1 cellular context compared by ENCODE assay signal in genomic region chr5:147750065-147750464, GRCh38.
TF ChIP-seq lines count a peak whose summit lies in the region.

No MANE protein-coding gene starts in this region.

TF ChIP-seq in H1, 55 proteins besides CTCF, POLR2A, EP300 and RAD21:
- TF ChIP-seq POLR2AphosphoS5 (IDR thresholded peaks at IDR 0.05; ENCODE audit: low read depth, low read length) (0 out of 2 replicates have a peak, but pooled peaks have one; percentile 22), TCF12 (IDR thresholded peaks at IDR 0.05; ENCODE audit: low read depth, low read length) (0 out of 2 replicates have a peak, but pooled peaks have one; percentile 42), CEBPB (IDR thresholded peaks at IDR 0.05; ENCODE audit: low read depth, low read length) (0 out of 2 replicates have a peak, but pooled peaks have one; percentile 51), SP2 (IDR thresholded peaks at IDR 0.05; ENCODE audit: low read length) (no peak), MAX (IDR thresholded peaks at IDR 0.05) (peak; percentile 51; the same call in 1 of the 2 replicates), YY1 (IDR thresholded peaks at IDR 0.05; ENCODE audit: low read depth, low read length) (peak; percentile 94), ASH2L (IDR thresholded peaks at IDR 0.05; ENCODE audit: low read length) (no peak), BCL11A (IDR thresholded peaks at IDR 0.05; ENCODE audit: low read depth in 2 of 2, low read length in 2 of 2) (no peak), ATF3 (IDR thresholded peaks at IDR 0.05; ENCODE audit: insufficient read depth, low read depth, low read length) (no peak), TEAD4 (IDR thresholded peaks at IDR 0.05; ENCODE audit: low read depth, low read length) (peak; percentile 49; the same call in 1 of the 2 replicates)
